Comparison of ENCODE assay signal across 8 cellular contexts in the genomic region with DNA sequence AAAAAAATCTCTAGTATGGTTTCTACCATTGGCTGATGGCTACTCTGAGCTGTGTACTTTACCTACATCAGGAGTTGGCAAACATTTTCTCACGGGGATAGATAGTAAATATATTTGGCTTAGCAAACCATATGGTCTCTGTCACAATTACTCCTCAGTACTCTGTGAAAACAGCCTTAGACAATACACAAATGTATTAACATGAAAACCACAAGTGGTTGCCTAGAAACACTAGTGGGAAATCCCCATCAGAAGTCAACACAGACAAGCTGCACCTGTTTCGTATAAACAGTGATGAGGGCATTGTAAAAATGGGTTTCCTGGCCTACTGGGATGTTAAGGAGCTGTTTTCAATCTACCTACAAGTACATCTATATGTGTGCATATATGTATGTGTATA.
DNase-seq lines count a peak whose midpoint lies in the region; ATAC-seq, FAIRE-seq and TF ChIP-seq lines count a peak whose summit lies in the region.

No MANE protein-coding gene starts in this region.

- FAIRE-seq in endothelial cell of umbilical vein (lab: Jason Lieb, UNC) = no peak

- intact Hi-C loops in endothelial cell of umbilical vein (cut with micrococcal nuclease) (no loop called here), thyroid gland (cut with DNase I) (no loop called here)

- ATAC-seq in GM18499 (IDR thresholded peaks at IDR 0.05; ENCODE audit: insufficient read depth, unreplicated experiment) (peak; percentile 100), HG02642 (IDR thresholded peaks at IDR 0.05; ENCODE audit: poor library complexity, unreplicated experiment) (peak; percentile 100)

- H4K20me1 ChIP-seq in endothelial cell of umbilical vein (replicated peaks; ENCODE audit: control insufficient read depth, extremely low read depth, insufficient read depth, low read length) = no peaks in the 10 kb centered on the region

- no peak for TF ChIP-seq POLR2A in endothelial cell of umbilical vein (IDR thresholded peaks at IDR 0.05; ENCODE audit: low read depth, low read length)
- TF ChIP-seq POLR2A in thyroid gland (IDR thresholded peaks at IDR 0.05) = no peak

- H3K9ac ChIP-seq in endothelial cell of umbilical vein (replicated peaks; ENCODE audit: extremely low read depth, insufficient read depth, low read length) = no peak overlapping the region

- H3K36me3 ChIP-seq in endothelial cell of umbilical vein (ENCODE audit: control insufficient read depth in 2 of 2, extremely low read depth in 1 of 2, insufficient read depth in 2 of 2, low read length in 2 of 2) = no peaks in the 10 kb centered on the region
- no peaks in the 10 kb centered on the region for H3K36me3 ChIP-seq in thyroid gland

- H2AFZ ChIP-seq in endothelial cell of umbilical vein (ENCODE audit: low read depth, low read length) = no peak overlapping the region

- dilution Hi-C loops in endothelial cell of umbilical vein (cut with MboI; ENCODE audit: extremely low pct_ligation_motif_present, low sequenced_read_pairs) = no loop called here

- DNase-seq in NCI-H146 (lab: John Stamatoyannopoulos, UW) (peak; percentile 93), endothelial cell of umbilical vein (ENCODE audit: low read depth, low spot score) (peak; percentile 51), thyroid gland (no peak), SKM-1 (lab: John Stamatoyannopoulos, UW; ENCODE audit: unreplicated experiment) (no peak), NOMO-1 (lab: John Stamatoyannopoulos, UW; ENCODE audit: unreplicated experiment in 2 of 2) (no peak)
- no peak for DNase-seq in activated naive CD4-positive, alpha-beta T cell treated with anti-CD3 and anti-CD28 coated beads, Interleukin-2, amount 50 U/mL, for 16 hours

- no peaks in the 10 kb centered on the region for H3K27me3 ChIP-seq in endothelial cell of umbilical vein (ENCODE audit: control insufficient read depth in 2 of 2, insufficient read depth in 2 of 2, low read length in 2 of 2)
- H3K27me3 ChIP-seq in thyroid gland = no peaks in the 10 kb centered on the region

- BruUV-seq in endothelial cell of umbilical vein (replicated peaks; lab: Mats Ljungman, UMichigan) = no TSS peak

- CTCF ChIA-PET in endothelial cell of umbilical vein (lab: Charles Lee) = interaction anchor here (0.7 to 4.0 kb wide), 5 partner anchors 9 to 181 kb away, joined by 3 to 11 read pairs (median 3); no protein-coding TSS in a partner anchor

- no peak overlapping the region for H3K4me2 ChIP-seq in endothelial cell of umbilical vein (ENCODE audit: insufficient read depth, low read length)

- 49 to 55% methylated on average over 2 of the region's 2 CpGs for WGBS in thyroid gland, 2 donors

- H3K4me1 ChIP-seq in endothelial cell of umbilical vein (ENCODE audit: control insufficient read depth, extremely low read depth, insufficient read depth, low read length) (no peaks in the 10 kb centered on the region), thyroid gland (no peaks in the 10 kb centered on the region)

- H3K9me3 ChIP-seq in endothelial cell of umbilical vein (replicated peaks; ENCODE audit: control insufficient read depth, insufficient read depth, low read length) = no peaks in the 10 kb centered on the region
- no peaks in the 10 kb centered on the region for H3K9me3 ChIP-seq in thyroid gland

- no peak overlapping the region for H3K4me3 ChIP-seq in endothelial cell of umbilical vein (replicated peaks in 1 of 3; ENCODE audit: insufficient read depth in 1 of 3, low read depth in 1 of 3, low read length in 3 of 3)
- H3K4me3 ChIP-seq in thyroid gland (replicated peaks in 1 of 3) = no peak overlapping the region

- no peaks in the 10 kb centered on the region for H3K79me2 ChIP-seq in endothelial cell of umbilical vein (ENCODE audit: control insufficient read depth, insufficient read depth, low read length)

- TF ChIP-seq CTCF in endothelial cell of umbilical vein (IDR thresholded peaks at IDR 0.05; ENCODE audit: extremely low read depth in 1 of 2, insufficient read depth in 1 of 2, low read depth in 1 of 2, low read length in 2 of 2) (no peak), thyroid gland (IDR thresholded peaks at IDR 0.05) (no peak)

- H3K27ac ChIP-seq in endothelial cell of umbilical vein (ENCODE audit: insufficient read depth, low read depth, low read length) = no peak overlapping the region
- H3K27ac ChIP-seq in thyroid gland = no peak overlapping the region

- POLR2A ChIA-PET in endothelial cell of umbilical vein (lab: Charles Lee) = no interaction called here

- no peaks in the 10 kb centered on the region for H3K9me1 ChIP-seq in endothelial cell of umbilical vein (replicated peaks; ENCODE audit: control insufficient read depth, extremely low read depth, insufficient read depth, low read length)

TF ChIP-seq in endothelial cell of umbilical vein, 7 proteins besides CTCF, POLR2A, EP300 and RAD21:
- TF ChIP-seq EZH2 (IDR thresholded peaks at IDR 0.05; ENCODE audit: borderline replicate concordance, low read depth, low read length, severe bottlenecking) = no peak
- no peak for TF ChIP-seq FOS (IDR thresholded peaks at IDR 0.05; ENCODE audit: borderline replicate concordance, insufficient read depth, low read length)
- TF ChIP-seq MYC (IDR thresholded peaks at IDR 0.05; ENCODE audit: low read depth, low read length) = no peak
- TF ChIP-seq JUN (IDR thresholded peaks at IDR 0.05; ENCODE audit: borderline replicate concordance, insufficient read depth, insufficient read length, low read depth) = no peak
- no peak for TF ChIP-seq MAX (IDR thresholded peaks at IDR 0.05; ENCODE audit: insufficient read depth, insufficient read length)

Comparison
In these comparisons a context has a peak if more than half of its experiments do, and no peak if none do; other contexts are left out.
1. DNase-seq: peak in NCI-H146 (single experiment) and endothelial cell of umbilical vein (single experiment); none in activated naive CD4-positive, alpha-beta T cell treated with anti-CD3 and anti-CD28 coated beads, Interleukin-2, amount 50 U/mL, for 16 hours (single experiment), thyroid gland (0 of 2), SKM-1 (single experiment) and NOMO-1 (0 of 2).